Comparison of ENCODE assay signal across 20 cellular contexts in genomic region chr17:14845562-14846335, GRCh38.
DNase-seq lines count a peak whose midpoint lies in the region; ATAC-seq and TF ChIP-seq lines count a peak whose summit lies in the region.
"Had no signal": no experiment of that assay in that cellular context is flagged by ENCODE, and none has a peak within 500 bp of the region (broad histone marks: within the 10 kb centered on the region; RNA-seq: fewer than 3 reads in every experiment).

No MANE protein-coding gene starts in this region.

- no peak for TF ChIP-seq EP300 in stomach (IDR thresholded peaks at IDR 0.05)

- H3K4me3 ChIP-seq in GM23248 (no peak overlapping the region), esophagus squamous epithelium (peak overlapping the region in 1 of 4 donors; percentile 21), osteoblast (ENCODE audit: insufficient read depth, low read length) (no peak overlapping the region), stomach (no peak overlapping the region)
- H3K4me3 ChIP-seq: K562, sigmoid colon, SJSA1 had no signal

- no peaks in the 10 kb centered on the region for H3K27me3 ChIP-seq in GM23248 (replicated peaks; ENCODE audit: insufficient read depth)
- H3K27me3 ChIP-seq in esophagus squamous epithelium = no peaks in the 10 kb centered on the region
- H3K27me3 ChIP-seq in osteoblast (ENCODE audit: insufficient read depth, low read length) = no peaks in the 10 kb centered on the region
- H3K27me3 ChIP-seq in stomach = no peaks in the 10 kb centered on the region
- H3K27me3 ChIP-seq: SJSA1 had no signal

- H4K20me1 ChIP-seq in GM23248 (ENCODE audit: insufficient read depth) (no peaks in the 10 kb centered on the region), osteoblast (ENCODE audit: insufficient read depth, low read length) (no peaks in the 10 kb centered on the region)

- H3K9me2 ChIP-seq in GM23248 (ENCODE audit: insufficient read depth) = no peaks in the 10 kb centered on the region

- TF ChIP-seq CTCF in esophagus squamous epithelium (IDR thresholded peaks at IDR 0.05) (no peak), osteoblast (IDR thresholded peaks at IDR 0.05; ENCODE audit: extremely low read depth, low read depth, low read length) (no peak), stomach (IDR thresholded peaks at IDR 0.05) (no peak)

- H3K4me1 ChIP-seq in GM23248 (ENCODE audit: insufficient read depth) = peaks cover 17% of the 10 kb centered on the region
- H3K4me1 ChIP-seq in esophagus squamous epithelium = peaks cover 0 to 22% (median 4%) of the 10 kb centered on the region in 3 donors
- H3K4me1 ChIP-seq in osteoblast (ENCODE audit: insufficient read depth, low read length) = peaks cover 20% of the 10 kb centered on the region
- no peaks in the 10 kb centered on the region for H3K4me1 ChIP-seq in stomach
- H3K4me1 ChIP-seq: Caco-2, sigmoid colon had no signal

- H3K36me3 ChIP-seq in GM23248 (ENCODE audit: low read depth) = no peaks in the 10 kb centered on the region
- H3K36me3 ChIP-seq in esophagus squamous epithelium = no peaks in the 10 kb centered on the region
- no peaks in the 10 kb centered on the region for H3K36me3 ChIP-seq in osteoblast (ENCODE audit: insufficient read depth, low read length)
- no peaks in the 10 kb centered on the region for H3K36me3 ChIP-seq in stomach
- H3K36me3 ChIP-seq: sigmoid colon, SJSA1 had no signal

- no peaks in the 10 kb centered on the region for H3K79me2 ChIP-seq in GM23248 (ENCODE audit: insufficient read depth)
- no peaks in the 10 kb centered on the region for H3K79me2 ChIP-seq in osteoblast (ENCODE audit: insufficient read depth, low read length)

- TF ChIP-seq POLR2A in esophagus squamous epithelium (IDR thresholded peaks at IDR 0.05) = no peak
- TF ChIP-seq POLR2A in stomach (IDR thresholded peaks at IDR 0.05) = no peak

- ATAC-seq in GM18861 (IDR thresholded peaks at IDR 0.05; ENCODE audit: unreplicated experiment) = no peak
- no peak for ATAC-seq in HG02610 (IDR thresholded peaks at IDR 0.05; ENCODE audit: unreplicated experiment)
- ATAC-seq: K562, left ventricle myocardium superior, PC-3 had no signal

- H3K9ac ChIP-seq in GM23248 = no peak overlapping the region

- peak overlapping the region; percentile 43 for H3K4me2 ChIP-seq in GM23248 (ENCODE audit: unreplicated experiment)
- H3K4me2 ChIP-seq in osteoblast (ENCODE audit: insufficient read depth, low read length) = peak overlapping the region; percentile 20

- 12 to 14% methylated on average over 8 of the region's 8 CpGs for WGBS in GM23248 (ENCODE audit: low coverage in 1 of 2, low lambda C conversion rate in 2 of 2, missing lambda C conversion rate in 2 of 2), 2 experiments
- WGBS in esophagus squamous epithelium, 2 donors = 24 to 28% methylated on average over 5 to 6 of the region's 8 CpGs
- WGBS in stomach, 5 donors = 46 to 66% (median 63%) methylated on average over 8 of the region's 8 CpGs

- H2AFZ ChIP-seq in GM23248 (peak overlapping the region; percentile 16; the same call in 1 of the 2 replicates), osteoblast (ENCODE audit: low read length) (peak overlapping the region; percentile 5)

- H3K27ac ChIP-seq in GM23248 = no peak overlapping the region
- peak overlapping the region in 3 of 4 donors; percentile 28 to 69 (median 58) for H3K27ac ChIP-seq in esophagus squamous epithelium
- H3K27ac ChIP-seq in osteoblast (ENCODE audit: low read depth, low read length) = no peak overlapping the region
- no peak overlapping the region for H3K27ac ChIP-seq in stomach
- H3K27ac ChIP-seq: HL-60, sigmoid colon, SJSA1 had no signal

- in situ Hi-C loops in GM23248 (cut with MboI) = no loop called here

- DNase-seq in GM23248 (peak; percentile 19), NCI-H69 (lab: John Stamatoyannopoulos, UW) (peak; percentile 94), esophagus squamous epithelium (lab: John Stamatoyannopoulos, UW) (no peak), osteoblast (ENCODE audit: insufficient read length, low spot score, missing footprints) (peak; percentile 50), NAMALWA (ENCODE audit: low spot score) (no peak), stomach (no peak)
- DNase-seq: activated CD8-positive, alpha-beta memory T cell treated with anti-CD3 and anti-CD28 coated beads for 24 hours; AML-193; Caco-2; effector memory CD4-positive, alpha-beta T cell; left ventricle myocardium superior; NCI-H1694; PC-3; sigmoid colon; substantia nigra had no signal

- H3F3A ChIP-seq in GM23248 (ENCODE audit: insufficient read depth) = no peaks in the 10 kb centered on the region

- intact Hi-C loops in esophagus squamous epithelium (cut with DNase I) = no loop called here
- intact Hi-C loops in stomach (cut with DNase I; ENCODE audit: low total_unique reads) = no loop called here

- no peaks in the 10 kb centered on the region for H3K9me3 ChIP-seq in GM23248 (ENCODE audit: low read depth)
- H3K9me3 ChIP-seq in esophagus squamous epithelium = peaks cover 0 to 5% (median 0%) of the 10 kb centered on the region in 3 donors
- H3K9me3 ChIP-seq in osteoblast (ENCODE audit: low read depth, low read length) = no peaks in the 10 kb centered on the region
- H3K9me3 ChIP-seq in stomach = peaks cover 0 to 10% (median 8%) of the 10 kb centered on the region in 4 donors
- H3K9me3 ChIP-seq: Caco-2, SJSA1 had no signal

Comparison
In these comparisons a context has a peak if more than half of its experiments do, and no peak if none do; other contexts are left out.
1. DNase-seq: peak in GM23248 (single experiment), NCI-H69 (single experiment) and osteoblast (single experiment); none in esophagus squamous epithelium (single experiment), NAMALWA (single experiment) and stomach (single experiment).
2. H3K27ac ChIP-seq: peak in esophagus squamous epithelium (3 of 4); none in GM23248 (single experiment), osteoblast (single experiment) and stomach (0 of 5).